1 cellular context compared by ENCODE assay signal in the genomic region with DNA sequence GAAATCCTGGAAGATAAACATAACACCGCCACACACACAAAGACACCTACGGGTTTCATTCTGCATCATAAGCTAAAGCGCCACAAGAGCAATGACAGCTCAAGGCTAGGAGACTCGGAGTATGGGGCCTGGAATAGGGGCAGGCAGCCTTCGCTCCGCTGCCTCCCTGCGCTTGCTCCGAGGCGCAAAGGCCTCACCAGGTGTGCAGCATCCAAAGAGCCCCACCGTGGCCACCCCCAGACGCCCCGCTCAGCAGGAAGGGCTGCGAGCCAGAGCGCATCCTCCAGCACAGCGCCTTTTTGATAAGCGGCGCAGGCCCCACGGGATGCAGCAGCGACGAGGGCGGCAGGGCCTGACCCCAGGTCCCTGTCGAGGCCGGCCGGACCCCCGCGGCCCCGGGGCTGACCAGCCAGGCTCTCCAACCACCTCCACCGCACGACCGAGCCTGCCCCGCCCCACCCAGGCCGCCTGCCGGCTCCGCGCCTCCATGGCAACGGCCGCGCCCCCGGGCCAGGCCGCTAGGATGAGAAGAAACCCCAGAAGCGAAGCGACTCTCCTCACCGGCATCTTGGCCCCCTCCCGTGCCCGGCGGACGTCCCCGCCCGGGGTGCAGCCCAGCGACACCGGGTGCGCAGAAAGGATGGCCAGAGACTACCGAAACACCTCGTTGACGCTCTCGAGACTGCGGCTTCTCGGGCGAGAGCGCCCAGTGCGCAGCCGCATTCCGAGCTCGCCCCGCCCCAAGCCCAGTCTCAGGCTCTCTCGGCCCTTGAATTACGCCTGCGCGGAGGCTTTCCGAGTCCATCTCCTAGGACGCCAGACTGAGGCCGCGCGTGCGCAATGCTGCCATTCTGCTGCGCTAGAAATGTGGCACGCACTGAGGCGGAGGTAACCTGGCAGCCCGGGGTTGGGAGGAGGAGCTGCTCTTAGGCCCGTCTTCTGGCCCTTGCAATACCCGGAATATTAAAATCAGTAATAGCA.
TF ChIP-seq lines count a peak whose summit lies in the region.

A gene (minus strand): TSS at position 694 of the 981 bp plus-strand sequence. CDS start 127 bp downstream, at position 567.

TF ChIP-seq in HepG2, 621 proteins besides CTCF, POLR2A, EP300 and RAD21 (continued from another document and continues in another):
- TF ChIP-seq, protein P1, sequence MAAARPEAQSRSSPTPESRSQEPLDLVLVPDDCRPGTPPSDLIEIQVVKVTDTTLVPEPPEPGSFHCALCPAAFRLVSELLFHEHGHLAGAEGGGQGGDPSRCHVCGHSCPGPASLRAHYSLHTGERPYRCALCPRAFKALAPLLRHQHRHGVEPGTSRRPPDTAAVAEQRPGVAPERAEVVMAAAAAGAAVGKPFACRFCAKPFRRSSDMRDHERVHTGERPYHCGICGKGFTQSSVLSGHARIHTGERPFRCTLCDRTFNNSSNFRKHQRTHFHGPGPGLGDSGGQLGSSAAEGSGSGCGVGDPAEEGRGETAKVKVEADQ (CRISPR knock-in tag; IDR thresholded peaks at IDR 0.05; ENCODE audit: borderline replicate concordance), result no peak
- TF ChIP-seq, protein P2, sequence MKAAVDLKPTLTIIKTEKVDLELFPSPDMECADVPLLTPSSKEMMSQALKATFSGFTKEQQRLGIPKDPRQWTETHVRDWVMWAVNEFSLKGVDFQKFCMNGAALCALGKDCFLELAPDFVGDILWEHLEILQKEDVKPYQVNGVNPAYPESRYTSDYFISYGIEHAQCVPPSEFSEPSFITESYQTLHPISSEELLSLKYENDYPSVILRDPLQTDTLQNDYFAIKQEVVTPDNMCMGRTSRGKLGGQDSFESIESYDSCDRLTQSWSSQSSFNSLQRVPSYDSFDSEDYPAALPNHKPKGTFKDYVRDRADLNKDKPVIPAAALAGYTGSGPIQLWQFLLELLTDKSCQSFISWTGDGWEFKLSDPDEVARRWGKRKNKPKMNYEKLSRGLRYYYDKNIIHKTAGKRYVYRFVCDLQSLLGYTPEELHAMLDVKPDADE (CRISPR knock-in tag; IDR thresholded peaks at IDR 0.05), result no peak
- TF ChIP-seq SAP130 (CRISPR knock-in tag; IDR thresholded peaks at IDR 0.05; ENCODE audit: low read depth) (peak; percentile 92), PHF20 (CRISPR knock-in tag; IDR thresholded peaks at IDR 0.05) (peak; percentile 48; the same call in 1 of the 2 replicates), SP4 (CRISPR knock-in tag; IDR thresholded peaks at IDR 0.05) (peak; percentile 47; the same call in 1 of the 2 replicates), ZNF24 (IDR thresholded peaks at IDR 0.05) (no peak), ZSCAN31 (CRISPR knock-in tag; IDR thresholded peaks at IDR 0.05; ENCODE audit: low read depth) (0 out of 2 replicates have a peak, but pooled peaks have one; percentile 58), POLR2AphosphoS5 (IDR thresholded peaks at IDR 0.05; ENCODE audit: low read depth, low read length) (peak; percentile 66), KDM2A (CRISPR knock-in tag; IDR thresholded peaks at IDR 0.05; ENCODE audit: borderline replicate concordance, low read depth) (peak; percentile 79), PTBP1 (IDR thresholded peaks at IDR 0.05; ENCODE audit: low read depth, low read length, poor library complexity, severe bottlenecking) (peak; percentile 44), HOXA3 (CRISPR knock-in tag; IDR thresholded peaks at IDR 0.05) (peak; percentile 62), SOX6 (IDR thresholded peaks at IDR 0.05) (no peak), SOX6 (CRISPR knock-in tag; IDR thresholded peaks at IDR 0.05) (peak; percentile 39; the same call in 1 of the 2 replicates), RBFOX2 (IDR thresholded peaks at IDR 0.05; ENCODE audit: low read depth, low read length) (peak; percentile 85), RFX5 (IDR thresholded peaks at IDR 0.05; ENCODE audit: low read depth, low read length) (no peak), NFYB (CRISPR knock-in tag; IDR thresholded peaks at IDR 0.05) (no peak), TBP (CRISPR knock-in tag; IDR thresholded peaks at IDR 0.05) (no peak), ZNF232 (CRISPR knock-in tag; IDR thresholded peaks at IDR 0.05; ENCODE audit: borderline replicate concordance) (peak; percentile 71; the same call in 1 of the 2 replicates), TAF1 (CRISPR knock-in tag; IDR thresholded peaks at IDR 0.05) (peak; percentile 64), CHD2 (IDR thresholded peaks at IDR 0.05; ENCODE audit: low read depth, low read length) (peak; percentile 75), NRL (CRISPR knock-in tag; IDR thresholded peaks at IDR 0.05; ENCODE audit: borderline replicate concordance) (peak; percentile 5; the same call in 1 of the 2 replicates), ZNF777 (CRISPR knock-in tag; IDR thresholded peaks at IDR 0.05) (0 out of 2 replicates have a peak, but pooled peaks have one; percentile 22), ZSCAN25 (CRISPR knock-in tag; IDR thresholded peaks at IDR 0.05) (peak; percentile 14; the same call in 1 of the 2 replicates), ZNF337 (CRISPR knock-in tag; IDR thresholded peaks at IDR 0.05; ENCODE audit: borderline replicate concordance, low read depth) (no peak), ZSCAN9 (CRISPR knock-in tag; IDR thresholded peaks at IDR 0.05; ENCODE audit: borderline replicate concordance) (0 out of 2 replicates have a peak, but pooled peaks have one; percentile 17), ZNF788 (CRISPR knock-in tag; IDR thresholded peaks at IDR 0.05; ENCODE audit: borderline replicate concordance) (no peak; the same call in 1 of the 2 replicates), ZFX (CRISPR knock-in tag; IDR thresholded peaks at IDR 0.05; ENCODE audit: low read depth) (peak; percentile 92), ZNF12 (CRISPR knock-in tag; IDR thresholded peaks at IDR 0.05) (no peak), KLF12 (CRISPR knock-in tag; IDR thresholded peaks at IDR 0.05; ENCODE audit: borderline replicate concordance) (peak; percentile 82; the same call in 1 of the 2 replicates), ZBTB1 (CRISPR knock-in tag; IDR thresholded peaks at IDR 0.05; ENCODE audit: borderline replicate concordance) (no peak), ELF1 (CRISPR knock-in tag; IDR thresholded peaks at IDR 0.05) (0 out of 2 replicates have a peak, but pooled peaks have one; percentile 11), NFE2L1 (CRISPR knock-in tag; IDR thresholded peaks at IDR 0.05; ENCODE audit: borderline replicate concordance) (no peak), ZNF720 (CRISPR knock-in tag; IDR thresholded peaks at IDR 0.05) (no peak), KAT8 (CRISPR knock-in tag; IDR thresholded peaks at IDR 0.05) (peak; percentile 46)
- TF ChIP-seq, protein P3, sequence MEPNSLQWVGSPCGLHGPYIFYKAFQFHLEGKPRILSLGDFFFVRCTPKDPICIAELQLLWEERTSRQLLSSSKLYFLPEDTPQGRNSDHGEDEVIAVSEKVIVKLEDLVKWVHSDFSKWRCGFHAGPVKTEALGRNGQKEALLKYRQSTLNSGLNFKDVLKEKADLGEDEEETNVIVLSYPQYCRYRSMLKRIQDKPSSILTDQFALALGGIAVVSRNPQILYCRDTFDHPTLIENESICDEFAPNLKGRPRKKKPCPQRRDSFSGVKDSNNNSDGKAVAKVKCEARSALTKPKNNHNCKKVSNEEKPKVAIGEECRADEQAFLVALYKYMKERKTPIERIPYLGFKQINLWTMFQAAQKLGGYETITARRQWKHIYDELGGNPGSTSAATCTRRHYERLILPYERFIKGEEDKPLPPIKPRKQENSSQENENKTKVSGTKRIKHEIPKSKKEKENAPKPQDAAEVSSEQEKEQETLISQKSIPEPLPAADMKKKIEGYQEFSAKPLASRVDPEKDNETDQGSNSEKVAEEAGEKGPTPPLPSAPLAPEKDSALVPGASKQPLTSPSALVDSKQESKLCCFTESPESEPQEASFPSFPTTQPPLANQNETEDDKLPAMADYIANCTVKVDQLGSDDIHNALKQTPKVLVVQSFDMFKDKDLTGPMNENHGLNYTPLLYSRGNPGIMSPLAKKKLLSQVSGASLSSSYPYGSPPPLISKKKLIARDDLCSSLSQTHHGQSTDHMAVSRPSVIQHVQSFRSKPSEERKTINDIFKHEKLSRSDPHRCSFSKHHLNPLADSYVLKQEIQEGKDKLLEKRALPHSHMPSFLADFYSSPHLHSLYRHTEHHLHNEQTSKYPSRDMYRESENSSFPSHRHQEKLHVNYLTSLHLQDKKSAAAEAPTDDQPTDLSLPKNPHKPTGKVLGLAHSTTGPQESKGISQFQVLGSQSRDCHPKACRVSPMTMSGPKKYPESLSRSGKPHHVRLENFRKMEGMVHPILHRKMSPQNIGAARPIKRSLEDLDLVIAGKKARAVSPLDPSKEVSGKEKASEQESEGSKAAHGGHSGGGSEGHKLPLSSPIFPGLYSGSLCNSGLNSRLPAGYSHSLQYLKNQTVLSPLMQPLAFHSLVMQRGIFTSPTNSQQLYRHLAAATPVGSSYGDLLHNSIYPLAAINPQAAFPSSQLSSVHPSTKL (CRISPR knock-in tag; IDR thresholded peaks at IDR 0.05), result peak; percentile 24; the same call in 1 of the 2 replicates
- TF ChIP-seq, protein P4, sequence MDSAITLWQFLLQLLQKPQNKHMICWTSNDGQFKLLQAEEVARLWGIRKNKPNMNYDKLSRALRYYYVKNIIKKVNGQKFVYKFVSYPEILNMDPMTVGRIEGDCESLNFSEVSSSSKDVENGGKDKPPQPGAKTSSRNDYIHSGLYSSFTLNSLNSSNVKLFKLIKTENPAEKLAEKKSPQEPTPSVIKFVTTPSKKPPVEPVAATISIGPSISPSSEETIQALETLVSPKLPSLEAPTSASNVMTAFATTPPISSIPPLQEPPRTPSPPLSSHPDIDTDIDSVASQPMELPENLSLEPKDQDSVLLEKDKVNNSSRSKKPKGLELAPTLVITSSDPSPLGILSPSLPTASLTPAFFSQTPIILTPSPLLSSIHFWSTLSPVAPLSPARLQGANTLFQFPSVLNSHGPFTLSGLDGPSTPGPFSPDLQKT (CRISPR knock-in tag; IDR thresholded peaks at IDR 0.05; ENCODE audit: borderline replicate concordance), result no peak
- TF ChIP-seq, protein P5, sequence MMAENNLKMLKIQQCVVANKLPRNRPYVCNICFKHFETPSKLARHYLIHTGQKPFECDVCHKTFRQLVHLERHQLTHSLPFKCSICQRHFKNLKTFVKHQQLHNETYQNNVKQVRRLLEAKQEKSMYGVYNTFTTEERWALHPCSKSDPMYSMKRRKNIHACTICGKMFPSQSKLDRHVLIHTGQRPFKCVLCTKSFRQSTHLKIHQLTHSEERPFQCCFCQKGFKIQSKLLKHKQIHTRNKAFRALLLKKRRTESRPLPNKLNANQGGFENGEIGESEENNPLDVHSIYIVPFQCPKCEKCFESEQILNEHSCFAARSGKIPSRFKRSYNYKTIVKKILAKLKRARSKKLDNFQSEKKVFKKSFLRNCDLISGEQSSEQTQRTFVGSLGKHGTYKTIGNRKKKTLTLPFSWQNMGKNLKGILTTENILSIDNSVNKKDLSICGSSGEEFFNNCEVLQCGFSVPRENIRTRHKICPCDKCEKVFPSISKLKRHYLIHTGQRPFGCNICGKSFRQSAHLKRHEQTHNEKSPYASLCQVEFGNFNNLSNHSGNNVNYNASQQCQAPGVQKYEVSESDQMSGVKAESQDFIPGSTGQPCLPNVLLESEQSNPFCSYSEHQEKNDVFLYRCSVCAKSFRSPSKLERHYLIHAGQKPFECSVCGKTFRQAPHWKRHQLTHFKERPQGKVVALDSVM (CRISPR knock-in tag; IDR thresholded peaks at IDR 0.05), result peak; percentile 69
- TF ChIP-seq, protein P6, sequence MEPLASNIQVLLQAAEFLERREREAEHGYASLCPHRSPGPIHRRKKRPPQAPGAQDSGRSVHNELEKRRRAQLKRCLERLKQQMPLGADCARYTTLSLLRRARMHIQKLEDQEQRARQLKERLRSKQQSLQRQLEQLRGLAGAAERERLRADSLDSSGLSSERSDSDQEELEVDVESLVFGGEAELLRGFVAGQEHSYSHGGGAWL (CRISPR knock-in tag; IDR thresholded peaks at IDR 0.05), result peak; percentile 50; the same call in 1 of the 2 replicates
- TF ChIP-seq, protein P7, sequence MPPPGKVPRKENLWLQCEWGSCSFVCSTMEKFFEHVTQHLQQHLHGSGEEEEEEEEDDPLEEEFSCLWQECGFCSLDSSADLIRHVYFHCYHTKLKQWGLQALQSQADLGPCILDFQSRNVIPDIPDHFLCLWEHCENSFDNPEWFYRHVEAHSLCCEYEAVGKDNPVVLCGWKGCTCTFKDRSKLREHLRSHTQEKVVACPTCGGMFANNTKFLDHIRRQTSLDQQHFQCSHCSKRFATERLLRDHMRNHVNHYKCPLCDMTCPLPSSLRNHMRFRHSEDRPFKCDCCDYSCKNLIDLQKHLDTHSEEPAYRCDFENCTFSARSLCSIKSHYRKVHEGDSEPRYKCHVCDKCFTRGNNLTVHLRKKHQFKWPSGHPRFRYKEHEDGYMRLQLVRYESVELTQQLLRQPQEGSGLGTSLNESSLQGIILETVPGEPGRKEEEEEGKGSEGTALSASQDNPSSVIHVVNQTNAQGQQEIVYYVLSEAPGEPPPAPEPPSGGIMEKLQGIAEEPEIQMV (CRISPR knock-in tag; IDR thresholded peaks at IDR 0.05; ENCODE audit: low read depth), result 0 out of 2 replicates have a peak, but pooled peaks have one; percentile 25
- TF ChIP-seq, protein P8, sequence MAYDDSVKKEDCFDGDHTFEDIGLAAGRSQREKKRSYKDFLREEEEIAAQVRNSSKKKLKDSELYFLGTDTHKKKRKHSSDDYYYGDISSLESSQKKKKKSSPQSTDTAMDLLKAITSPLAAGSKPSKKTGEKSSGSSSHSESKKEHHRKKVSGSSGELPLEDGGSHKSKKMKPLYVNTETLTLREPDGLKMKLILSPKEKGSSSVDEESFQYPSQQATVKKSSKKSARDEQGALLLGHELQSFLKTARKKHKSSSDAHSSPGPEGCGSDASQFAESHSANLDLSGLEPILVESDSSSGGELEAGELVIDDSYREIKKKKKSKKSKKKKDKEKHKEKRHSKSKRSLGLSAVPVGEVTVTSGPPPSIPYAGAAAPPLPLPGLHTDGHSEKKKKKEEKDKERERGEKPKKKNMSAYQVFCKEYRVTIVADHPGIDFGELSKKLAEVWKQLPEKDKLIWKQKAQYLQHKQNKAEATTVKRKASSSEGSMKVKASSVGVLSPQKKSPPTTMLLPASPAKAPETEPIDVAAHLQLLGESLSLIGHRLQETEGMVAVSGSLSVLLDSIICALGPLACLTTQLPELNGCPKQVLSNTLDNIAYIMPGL (CRISPR knock-in tag; IDR thresholded peaks at IDR 0.05; ENCODE audit: borderline replicate concordance in 1 of 2, low read depth in 1 of 2), result peak in 1 of 2 experiments; percentile 61; a peak in 1 of 4 replicates
- TF ChIP-seq, protein P9, sequence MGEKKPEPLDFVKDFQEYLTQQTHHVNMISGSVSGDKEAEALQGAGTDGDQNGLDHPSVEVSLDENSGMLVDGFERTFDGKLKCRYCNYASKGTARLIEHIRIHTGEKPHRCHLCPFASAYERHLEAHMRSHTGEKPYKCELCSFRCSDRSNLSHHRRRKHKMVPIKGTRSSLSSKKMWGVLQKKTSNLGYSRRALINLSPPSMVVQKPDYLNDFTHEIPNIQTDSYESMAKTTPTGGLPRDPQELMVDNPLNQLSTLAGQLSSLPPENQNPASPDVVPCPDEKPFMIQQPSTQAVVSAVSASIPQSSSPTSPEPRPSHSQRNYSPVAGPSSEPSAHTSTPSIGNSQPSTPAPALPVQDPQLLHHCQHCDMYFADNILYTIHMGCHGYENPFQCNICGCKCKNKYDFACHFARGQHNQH (CRISPR knock-in tag; IDR thresholded peaks at IDR 0.05), result peak; percentile 57; the same call in 1 of the 2 replicates
